9 cellular contexts compared by ENCODE assay signal in the genomic region with DNA sequence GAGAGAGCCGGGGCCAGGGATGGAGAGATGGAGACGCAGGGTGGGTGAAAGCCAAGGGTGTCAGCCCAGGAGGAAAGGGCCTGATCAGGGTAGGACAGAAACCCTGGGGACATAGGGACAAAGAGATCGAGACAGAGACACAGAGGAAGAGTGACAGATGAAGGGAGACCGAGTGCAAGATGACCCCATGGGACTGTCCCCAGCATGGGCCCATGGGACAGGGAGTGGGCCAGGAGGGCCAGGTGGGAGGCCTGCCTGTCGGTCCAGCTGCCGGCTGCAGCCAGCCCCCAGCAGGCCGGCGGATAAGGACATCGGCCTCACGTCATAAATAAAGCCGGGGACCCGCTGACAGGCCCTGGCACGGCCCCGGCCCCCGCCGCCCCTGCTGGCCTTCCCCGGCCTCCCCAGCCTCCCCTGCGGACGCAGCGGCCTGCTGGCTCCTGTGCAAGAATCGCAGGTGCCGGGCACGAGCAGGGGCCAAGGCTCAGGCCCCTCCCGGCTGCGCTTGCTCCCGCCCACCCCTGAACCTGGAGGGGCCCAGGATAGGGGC. TPM values are rescaled to one million over a fixed set of nuclear protein-coding genes. Genes with fewer than 3 reads are reported as not detected.
DNase-seq lines count a peak whose midpoint lies in the region; ATAC-seq and TF ChIP-seq lines count a peak whose summit lies in the region.
"Had no signal": no experiment of that assay in that cellular context is flagged by ENCODE, and none has a peak within 500 bp of the region (broad histone marks: within the 10 kb centered on the region; RNA-seq: fewer than 3 reads in every experiment).

No MANE protein-coding gene starts in this region.

- H3K79me2 ChIP-seq in OCI-LY1 (ENCODE audit: insufficient read depth, low read length) = no peaks in the 10 kb centered on the region

- WGBS in esophagus squamous epithelium, 2 donors = 18 to 30% methylated on average over 4 to 10 of the region's 26 CpGs
- WGBS in psoas muscle, 3 donors = 8 to 11% (median 9%) methylated on average over 21 to 26 of the region's 26 CpGs

- no peak overlapping the region for H2AFZ ChIP-seq in OCI-LY1 (ENCODE audit: low read length)

- intact Hi-C loops in esophagus squamous epithelium (cut with DNase I) = loop anchor here (5.0 to 10.0 kb wide), 2 partner anchors 80 to 252 kb away; no protein-coding TSS in a partner anchor
- intact Hi-C loops in psoas muscle (cut with DNase I) = loop anchor here (2.0 to 5.0 kb wide), 3 partner anchors 78 to 252 kb away; no protein-coding TSS in a partner anchor

- no peaks in the 10 kb centered on the region for H3K36me3 ChIP-seq in ES-I3 (ENCODE audit: insufficient read depth, low read length)
- H3K36me3 ChIP-seq in OCI-LY1 (ENCODE audit: insufficient read depth, low read length) = no peaks in the 10 kb centered on the region
- peaks cover 0 to 20% (median 7%) of the 10 kb centered on the region in 3 donors for H3K36me3 ChIP-seq in esophagus squamous epithelium
- peaks cover 4 to 16% of the 10 kb centered on the region in 2 donors for H3K36me3 ChIP-seq in psoas muscle (ENCODE audit: insufficient read depth in 1 of 2, low read depth in 1 of 2)

- TF ChIP-seq CTCF in OCI-LY1 (IDR thresholded peaks at IDR 0.05; ENCODE audit: low read length) (no peak), esophagus squamous epithelium (IDR thresholded peaks at IDR 0.05) (no peak), psoas muscle (IDR thresholded peaks at IDR 0.05) (no peak)

- no peaks in the 10 kb centered on the region for H3K9me3 ChIP-seq in ES-I3 (ENCODE audit: control insufficient read depth, insufficient read depth, low read length)
- H3K9me3 ChIP-seq in OCI-LY1 (ENCODE audit: low read length) = no peaks in the 10 kb centered on the region
- H3K9me3 ChIP-seq in esophagus squamous epithelium = no peaks in the 10 kb centered on the region
- no peaks in the 10 kb centered on the region for H3K9me3 ChIP-seq in psoas muscle

- no peaks in the 10 kb centered on the region for H3F3A ChIP-seq in OCI-LY1 (ENCODE audit: insufficient read depth, low read length)

- H3K4me1 ChIP-seq in ES-I3 (ENCODE audit: insufficient read depth, low read length) (peaks cover 18% of the 10 kb centered on the region; the same call in 1 of the 2 replicates), OCI-LY1 (ENCODE audit: insufficient read depth, low read length, severe bottlenecking) (peaks cover 30% of the 10 kb centered on the region), esophagus squamous epithelium (peaks cover 18 to 31% (median 20%) of the 10 kb centered on the region in 3 donors), psoas muscle (peaks cover 13% of the 10 kb centered on the region)

- H3K4me2 ChIP-seq in OCI-LY1 (ENCODE audit: low read length) = peak overlapping the region; percentile 94

- peak overlapping the region; percentile 36 for H3K9ac ChIP-seq in ES-I3 (ENCODE audit: low read depth, low read length)
- H3K9ac ChIP-seq in OCI-LY1 (ENCODE audit: low read length) = peak overlapping the region; percentile 61; the same call in 1 of the 2 replicates

- no peaks in the 10 kb centered on the region for H4K20me1 ChIP-seq in OCI-LY1 (ENCODE audit: insufficient read depth, low read length)

- H3K9me2 ChIP-seq in OCI-LY1 (ENCODE audit: low read depth, low read length) = no peaks in the 10 kb centered on the region

- ATAC-seq in psoas muscle = peak in 1 of 4 donors; percentile 14
- ATAC-seq in HG03521 (IDR thresholded peaks at IDR 0.05; ENCODE audit: unreplicated experiment) = no peak

- H3K27ac ChIP-seq in OCI-LY1 (ENCODE audit: low read depth, low read length, poor library complexity, severe bottlenecking) (no peak overlapping the region), esophagus squamous epithelium (peak overlapping the region in 2 of 4 donors; percentile 45 to 62), psoas muscle (no peak overlapping the region)

- DNase-seq in esophagus squamous epithelium (lab: John Stamatoyannopoulos, UW) (no peak), psoas muscle (peak in 1 of 2 donors; percentile 73), islet precursor cell (no peak), retina (no peak)
- no peak for DNase-seq in activated effector memory CD4-positive, alpha-beta T cell treated with Interleukin-2 at 50 U/mL for 16 hours

- H3K27me3 ChIP-seq in OCI-LY1 (ENCODE audit: insufficient read depth, low read length) (peaks cover 5% of the 10 kb centered on the region; the same call in 1 of the 2 replicates), esophagus squamous epithelium (peaks cover 0 to 45% (median 0%) of the 10 kb centered on the region in 4 donors), psoas muscle (ENCODE audit: insufficient read depth in 3 of 3, low read length in 2 of 3) (peaks cover 0 to 8% (median 4%) of the 10 kb centered on the region in 3 donors)

- no peak for TF ChIP-seq POLR2A in esophagus squamous epithelium (IDR thresholded peaks at IDR 0.05)

- H3K4me3 ChIP-seq in OCI-LY1 (ENCODE audit: low read depth, low read length, poor library complexity, severe bottlenecking) (peak overlapping the region; percentile 61), esophagus squamous epithelium (peak overlapping the region; percentile 14 to 64 (median 40)), psoas muscle (peak overlapping the region; percentile 55)

RNA-seq across cellular contexts. Expression of a gene that starts 6.3 kb away (rescaled TPM):
- total RNA-seq in esophagus squamous epithelium = 10 to 100 TPM; 46.8 to 69.0 (median 56.6) TPM
- 100 to 1,000 TPM in 1 of 4 donors, 10 to 100 TPM in 3; 52.1 to 105 (median 92.0) TPM for total RNA-seq in psoas muscle
- polyA plus RNA-seq in psoas muscle = 100 to 1,000 TPM in 1 of 3 donors, 10 to 100 TPM in 2; 67.7 to 105 (median 80.7) TPM

RNA-seq across cellular contexts. Expression of a gene that starts 11.7 kb away (rescaled TPM):
- 10 to 100 TPM; 13.2 to 82.6 (median 19.3) TPM for total RNA-seq in esophagus squamous epithelium
- total RNA-seq in psoas muscle = 10 to 100 TPM in 3 of 4 donors, 1 to 10 TPM in 1; 8.3 to 20.2 (median 14.2) TPM
- 10 to 100 TPM; 15.6 to 28.4 (median 19.3) TPM for polyA plus RNA-seq in psoas muscle

RNA-seq across cellular contexts. Expression of a gene that starts 17.8 kb away (rescaled TPM):
- total RNA-seq in esophagus squamous epithelium (1 to 10 TPM in 1 of 4 donors, under 1 TPM in 1, not detected in 2; 0.18 to 2.7 TPM), psoas muscle (1 to 10 TPM in 3 of 4 donors, under 1 TPM in 1; 0.79 to 3.2 (median 2.6) TPM)
- polyA plus RNA-seq in psoas muscle = 1 to 10 TPM in 2 of 3 donors, under 1 TPM in 1; 0.85 to 4.8 (median 1.5) TPM
- total RNA-seq: RPMI7951 had no signal

RNA-seq across cellular contexts. Expression of a gene that starts 23.2 kb away (rescaled TPM):
- total RNA-seq in esophagus squamous epithelium (100 to 1,000 TPM; 445 to 799 (median 753) TPM), psoas muscle (1,000 to 10,000 TPM in 2 of 4 donors, 100 to 1,000 TPM in 2; 979 to 1,082 (median 1,028) TPM)
- polyA plus RNA-seq in psoas muscle = 1,000 to 10,000 TPM in 2 of 3 donors, 100 to 1,000 TPM in 1; 877 to 1,553 (median 1,005) TPM

RNA-seq across cellular contexts. Expression of a gene that starts 37.2 kb away (rescaled TPM):
- 100 to 1,000 TPM in 1 of 4 donors, 10 to 100 TPM in 3; 65.5 to 104 (median 83.5) TPM for total RNA-seq in esophagus squamous epithelium
- 10 to 100 TPM; 38.9 to 76.5 (median 50.8) TPM for total RNA-seq in psoas muscle
- 100 to 1,000 TPM in 2 of 3 donors, 10 to 100 TPM in 1; 84.6 to 144 (median 122) TPM for polyA plus RNA-seq in psoas muscle
